10 cellular contexts compared by ENCODE assay signal in the genomic region with DNA sequence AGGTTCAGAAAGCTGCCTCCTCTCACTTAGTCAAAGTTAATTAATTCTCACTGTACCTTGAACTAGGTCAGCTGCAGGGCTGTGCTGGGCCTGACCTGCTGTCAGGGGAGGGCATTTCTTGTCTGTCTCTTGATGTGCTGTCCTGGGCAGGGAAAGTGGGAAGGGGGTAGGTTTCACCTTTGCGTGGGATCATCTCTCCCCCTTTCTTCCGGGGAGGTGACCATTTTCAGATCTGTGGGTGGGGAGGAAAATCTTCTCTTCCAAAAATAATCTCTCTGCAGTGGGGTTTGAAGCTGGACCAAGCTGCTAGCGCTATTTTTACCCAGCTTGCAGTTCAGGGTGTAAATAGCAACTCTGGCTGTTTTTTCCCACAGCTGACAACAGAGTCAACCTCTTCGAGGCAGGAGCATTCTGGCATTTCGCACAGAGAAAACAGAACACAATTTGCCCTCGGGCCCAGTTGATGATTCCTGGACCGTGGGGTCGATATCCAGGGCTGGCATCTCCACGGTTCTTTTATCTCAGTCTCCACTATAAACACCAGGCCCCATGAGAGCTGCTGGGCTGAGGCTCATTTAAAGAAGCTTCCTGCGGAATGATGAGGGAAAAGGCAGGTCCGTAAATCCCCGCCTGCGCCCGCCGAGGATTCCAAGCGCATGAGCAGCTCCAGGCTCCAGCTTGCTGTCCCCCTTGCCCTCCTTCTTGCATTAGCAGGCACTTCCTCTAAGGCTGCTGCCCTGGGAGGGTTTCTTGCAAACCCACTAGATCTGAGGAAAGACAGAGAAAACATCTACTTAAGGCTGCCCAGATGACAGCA.
DNase-seq lines count a peak whose midpoint lies in the region; ATAC-seq, FAIRE-seq and TF ChIP-seq lines count a peak whose summit lies in the region.
"Had no signal": no experiment of that assay in that cellular context is flagged by ENCODE, and none has a peak within 500 bp of the region (broad histone marks: within the 10 kb centered on the region; RNA-seq: fewer than 3 reads in every experiment).

No MANE protein-coding gene starts in this region.

- BruUV-seq in endothelial cell of umbilical vein (replicated peaks; lab: Mats Ljungman, UMichigan), result TSS peak; percentile 13

- intact Hi-C loops in endothelial cell of umbilical vein (cut with micrococcal nuclease), result loop anchor here (5.0 kb wide), 1 partner anchor 908 kb away; no protein-coding TSS in a partner anchor

- no CpG with 5 or more reads among the region's 16 CpGs for WGBS in mesendoderm (ENCODE audit: extremely low coverage, insufficient coverage, low lambda C conversion rate)

- no peaks in the 10 kb centered on the region for H3K36me3 ChIP-seq in endothelial cell of umbilical vein (ENCODE audit: control insufficient read depth in 2 of 2, extremely low read depth in 1 of 2, insufficient read depth in 2 of 2, low read length in 2 of 2)
- no peaks in the 10 kb centered on the region for H3K36me3 ChIP-seq in mesendoderm (ENCODE audit: control insufficient read depth, insufficient read depth, low read length)
- H3K36me3 ChIP-seq in thoracic aorta, result no peaks in the 10 kb centered on the region

- no peaks in the 10 kb centered on the region for H3K9me3 ChIP-seq in endothelial cell of umbilical vein (replicated peaks; ENCODE audit: control insufficient read depth, insufficient read depth, low read length)
- no peaks in the 10 kb centered on the region for H3K9me3 ChIP-seq in thoracic aorta

- no peaks in the 10 kb centered on the region for H4K20me1 ChIP-seq in endothelial cell of umbilical vein (replicated peaks; ENCODE audit: control insufficient read depth, extremely low read depth, insufficient read depth, low read length)

- CTCF ChIA-PET in endothelial cell of umbilical vein (lab: Charles Lee), result interaction anchor here (0.9 to 6.7 kb wide), 5 partner anchors 10 to 114 kb away, joined by 3 to 96 read pairs (median 9); no protein-coding TSS in a partner anchor

- no peaks in the 10 kb centered on the region for H3K27me3 ChIP-seq in endothelial cell of umbilical vein (ENCODE audit: control insufficient read depth in 2 of 2, insufficient read depth in 2 of 2, low read length in 2 of 2)
- no peaks in the 10 kb centered on the region for H3K27me3 ChIP-seq in mesendoderm (ENCODE audit: insufficient read depth, low read length, poor library complexity)
- no peaks in the 10 kb centered on the region for H3K27me3 ChIP-seq in thoracic aorta (replicated peaks; ENCODE audit: insufficient read depth)

- POLR2A ChIA-PET in endothelial cell of umbilical vein (lab: Charles Lee), result interaction anchor here (1.6 kb wide), 1 partner anchor 11 kb away, joined by 4 read pairs; no protein-coding TSS in a partner anchor

- peak overlapping the region; percentile 22 for H3K9ac ChIP-seq in endothelial cell of umbilical vein (replicated peaks; ENCODE audit: extremely low read depth, insufficient read depth, low read length)
- H3K9ac ChIP-seq in mesendoderm (ENCODE audit: low read length), result no peak overlapping the region

- H3K79me2 ChIP-seq in endothelial cell of umbilical vein (ENCODE audit: control insufficient read depth, insufficient read depth, low read length) (no peaks in the 10 kb centered on the region), mesendoderm (ENCODE audit: control insufficient read depth, insufficient read depth, low read length) (no peaks in the 10 kb centered on the region)

- H3K9me1 ChIP-seq in endothelial cell of umbilical vein (replicated peaks; ENCODE audit: control insufficient read depth, extremely low read depth, insufficient read depth, low read length), result no peaks in the 10 kb centered on the region

- peak; percentile 18 for DNase-seq in NOMO-1 treated with dmso at 0.1 percent for 144 hours (lab: John Stamatoyannopoulos, UW; ENCODE audit: unreplicated experiment)
- peak; percentile 70 for DNase-seq in endothelial cell of umbilical vein (ENCODE audit: low read depth, low spot score)
- DNase-seq in mesendoderm, result peak; percentile 62
- DNase-seq in thoracic aorta (ENCODE audit: low spot score), result no peak
- no peak for DNase-seq in activated CD4-positive, alpha-beta T cell treated with anti-CD3 and anti-CD28 coated beads for 1 hour
- DNase-seq in NCI-H1694 treated with DMSO at 0.1 percent for 48 hours (lab: John Stamatoyannopoulos, UW), result no peak
- no peak for DNase-seq in A172 (ENCODE audit: low spot score)
- DNase-seq: hippocampal formation, SHP77 had no signal

- H2AFZ ChIP-seq in endothelial cell of umbilical vein (ENCODE audit: low read depth, low read length), result peak overlapping the region; percentile 23

- H3K4ac ChIP-seq in mesendoderm (ENCODE audit: low read depth, low read length), result peak overlapping the region; percentile 38

- dilution Hi-C loops in endothelial cell of umbilical vein (cut with MboI; ENCODE audit: extremely low pct_ligation_motif_present, low sequenced_read_pairs), result loop anchor here (25.0 kb wide), 1 partner anchor 88 kb away; a partner anchor contains a TSS

- no peak overlapping the region for H2AK5ac ChIP-seq in mesendoderm (ENCODE audit: low read length)

- peak overlapping the region; percentile 91 for H3K27ac ChIP-seq in endothelial cell of umbilical vein (ENCODE audit: insufficient read depth, low read depth, low read length)
- H3K27ac ChIP-seq in mesendoderm (ENCODE audit: low read depth, low read length), result peak overlapping the region; percentile 16
- H3K27ac ChIP-seq in thoracic aorta, result peak overlapping the region; percentile 96 to 98

- peak overlapping the region; percentile 26 for H3K56ac ChIP-seq in mesendoderm (ENCODE audit: low read length)

- FAIRE-seq in endothelial cell of umbilical vein (lab: Jason Lieb, UNC), result peak; percentile 63

- TF ChIP-seq CTCF in endothelial cell of umbilical vein (IDR thresholded peaks at IDR 0.05; ENCODE audit: extremely low read depth in 1 of 2, insufficient read depth in 1 of 2, low read depth in 1 of 2, low read length in 2 of 2) (no peak), thoracic aorta (IDR thresholded peaks at IDR 0.05) (no peak)

- H2BK120ac ChIP-seq in mesendoderm (ENCODE audit: low read depth, low read length), result peak overlapping the region; percentile 82

- H3K4me1 ChIP-seq in endothelial cell of umbilical vein (ENCODE audit: control insufficient read depth, extremely low read depth, insufficient read depth, low read length) (peaks cover 66% of the 10 kb centered on the region), mesendoderm (ENCODE audit: control insufficient read depth, low read depth, low read length) (peaks cover 18% of the 10 kb centered on the region), thoracic aorta (ENCODE audit: control insufficient read depth in 1 of 2, low read depth in 2 of 2) (peaks cover 59 to 76% of the 10 kb centered on the region in 2 donors)

- H4K8ac ChIP-seq in mesendoderm (ENCODE audit: low read depth, low read length), result no peak overlapping the region

- H4K5ac ChIP-seq in mesendoderm (ENCODE audit: low read length), result no peak overlapping the region

- peak overlapping the region; percentile 61 for H2BK15ac ChIP-seq in mesendoderm (replicated peaks; ENCODE audit: low read depth)

- no peak overlapping the region for H2BK5ac ChIP-seq in mesendoderm (ENCODE audit: low read length)

- no peak for TF ChIP-seq POLR2A in endothelial cell of umbilical vein (IDR thresholded peaks at IDR 0.05; ENCODE audit: low read depth, low read length)

- H3K23ac ChIP-seq in mesendoderm (ENCODE audit: low read length), result no peak overlapping the region

- no peaks in the 10 kb centered on the region for H3K79me1 ChIP-seq in mesendoderm (ENCODE audit: low read length)

- ATAC-seq in thoracic aorta (ENCODE audit: insufficient number of reproducible peaks, low FRiP score, low read depth) (no peak), GM18858 (IDR thresholded peaks at IDR 0.05; ENCODE audit: unreplicated experiment) (no peak)

- H3K4me2 ChIP-seq in endothelial cell of umbilical vein (ENCODE audit: insufficient read depth, low read length), result no peak overlapping the region
- no peak overlapping the region for H3K4me2 ChIP-seq in mesendoderm (ENCODE audit: low read length)

- H3K18ac ChIP-seq in mesendoderm (ENCODE audit: low read length), result peak overlapping the region; percentile 56

- H3K4me3 ChIP-seq in endothelial cell of umbilical vein (replicated peaks in 1 of 3; ENCODE audit: insufficient read depth in 1 of 3, low read depth in 1 of 3, low read length in 3 of 3) (no peak overlapping the region), mesendoderm (ENCODE audit: low read length) (no peak overlapping the region), thoracic aorta (peak overlapping the region; percentile 45)

TF ChIP-seq in endothelial cell of umbilical vein, 7 proteins besides CTCF, POLR2A, EP300 and RAD21:
- TF ChIP-seq, protein P1, sequence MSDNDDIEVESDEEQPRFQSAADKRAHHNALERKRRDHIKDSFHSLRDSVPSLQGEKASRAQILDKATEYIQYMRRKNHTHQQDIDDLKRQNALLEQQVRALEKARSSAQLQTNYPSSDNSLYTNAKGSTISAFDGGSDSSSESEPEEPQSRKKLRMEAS (IDR thresholded peaks at IDR 0.05; ENCODE audit: insufficient read depth, insufficient read length), result no peak
- TF ChIP-seq EZH2 (IDR thresholded peaks at IDR 0.05; ENCODE audit: borderline replicate concordance, low read depth, low read length, severe bottlenecking) (no peak), POLR2AphosphoS5 (IDR thresholded peaks at IDR 0.05; ENCODE audit: insufficient read depth, low read depth, low read length) (no peak), JUN (IDR thresholded peaks at IDR 0.05; ENCODE audit: borderline replicate concordance, insufficient read depth, insufficient read length, low read depth) (no peak), GATA2 (IDR thresholded peaks at IDR 0.05; ENCODE audit: insufficient read depth, insufficient read length, low read depth, low read length) (no peak), MYC (IDR thresholded peaks at IDR 0.05; ENCODE audit: low read depth, low read length) (no peak), FOS (IDR thresholded peaks at IDR 0.05; ENCODE audit: borderline replicate concordance, insufficient read depth, low read length) (no peak)
TF ChIP-seq in endothelial cell of umbilical vein: peak in this region for 0.

Comparison
In these comparisons a context has a peak if more than half of its experiments do, and no peak if none do; other contexts are left out.
1. DNase-seq: peak in NOMO-1 treated with dmso at 0.1 percent for 144 hours (single experiment), endothelial cell of umbilical vein (single experiment) and mesendoderm (single experiment); none in thoracic aorta (single experiment), activated CD4-positive, alpha-beta T cell treated with anti-CD3 and anti-CD28 coated beads for 1 hour (single experiment), NCI-H1694 treated with DMSO at 0.1 percent for 48 hours (single experiment) and A172 (single experiment).
2. H3K27ac ChIP-seq: peak in every context shown above with its lines; median percentile 97 in thoracic aorta; 91 in endothelial cell of umbilical vein; 16 in mesendoderm.